13 cellular contexts compared by ENCODE assay signal in the genomic region with DNA sequence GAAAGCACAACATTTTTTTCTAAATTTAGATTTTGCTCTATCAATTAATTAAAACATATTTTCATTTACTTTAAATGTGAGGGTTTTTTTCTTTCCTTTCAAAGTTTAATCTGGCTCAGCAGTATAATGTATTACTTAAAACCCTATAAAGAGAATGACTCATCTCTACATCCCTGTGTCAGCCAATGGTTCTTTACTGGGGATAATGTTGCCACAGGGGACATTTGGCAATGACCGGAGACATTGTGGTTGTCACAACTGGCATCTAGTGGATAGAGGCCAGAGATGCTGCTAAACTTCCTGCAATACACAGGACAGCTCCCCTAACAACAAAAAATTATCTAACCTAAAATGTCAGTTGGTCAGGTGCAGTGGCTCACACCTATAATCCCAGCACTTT. TPM values are rescaled to one million over a fixed set of nuclear protein-coding genes. Genes with fewer than 3 reads are reported as not detected.
DNase-seq lines count a peak whose midpoint lies in the region; FAIRE-seq and TF ChIP-seq lines count a peak whose summit lies in the region.
"Had no signal": no experiment of that assay in that cellular context is flagged by ENCODE, and none has a peak within 500 bp of the region (broad histone marks: within the 10 kb centered on the region; RNA-seq: fewer than 3 reads in every experiment).

No MANE protein-coding gene starts in this region.

- H2BK120ac ChIP-seq in mesenchymal stem cell (ENCODE audit: low read depth, low read length): no peak overlapping the region

- H3K14ac ChIP-seq in mesenchymal stem cell (ENCODE audit: low read length in 2 of 2): no peak overlapping the region

- no peak for FAIRE-seq in frontal cortex (lab: Jason Lieb, UNC)

- TF ChIP-seq POLR2A in lower leg skin (IDR thresholded peaks at IDR 0.05): no peak

- peak; percentile 47 for DNase-seq in BE2C
- peak; percentile 6 for DNase-seq in MG63
- DNase-seq in SIG-M5 treated with dmso at 0.1 percent for 504 hours (lab: John Stamatoyannopoulos, UW; ENCODE audit: unreplicated experiment): peak; percentile 96
- peak; percentile 64 for DNase-seq in mesenchymal stem cell
- no peak for DNase-seq in lower leg skin (ENCODE audit: low spot score in 2 of 2)
- no peak for DNase-seq in mucosa of gallbladder (ENCODE audit: low spot score)
- DNase-seq in 8988T: no peak
- no peak for DNase-seq in frontal cortex (ENCODE audit: low spot score in 2 of 2)
- DNase-seq: activated T-cell treated with anti-CD3 and anti-CD28 coated beads, Interleukin-2, amount 50 U/mL, for 24 hours; caudate nucleus; upper lobe of left lung; WERI-Rb-1 had no signal

- intact Hi-C loops in lower leg skin (cut with DNase I; ENCODE audit: low total_unique reads): no loop called here

- H2BK12ac ChIP-seq in mesenchymal stem cell (ENCODE audit: low read length in 2 of 2): no peak overlapping the region

- H3K79me1 ChIP-seq in mesenchymal stem cell (replicated peaks; ENCODE audit: low read length, poor library complexity, severe bottlenecking): no peaks in the 10 kb centered on the region

- no peak overlapping the region for H2BK15ac ChIP-seq in mesenchymal stem cell (ENCODE audit: low read depth, poor library complexity, severe bottlenecking)

- H2AFZ ChIP-seq in mesenchymal stem cell (ENCODE audit: low read depth, low read length): no peak overlapping the region

- no peak overlapping the region for H2AK5ac ChIP-seq in mesenchymal stem cell (ENCODE audit: low read length, severe bottlenecking)

- TF ChIP-seq CTCF in BE2C (IDR thresholded peaks at IDR 0.05; ENCODE audit: low read depth, low read length): no peak
- TF ChIP-seq CTCF in lower leg skin (IDR thresholded peaks at IDR 0.05): no peak

- WGBS in mesenchymal stem cell: 100% methylated on average over 1 of the region's 1 CpG
- WGBS in lower leg skin, 2 donors: 17 to 53% methylated on average over 1 of the region's 1 CpG

- no peak overlapping the region for H3K4me3 ChIP-seq in BE2C (ENCODE audit: low read depth, low read length)
- no peak overlapping the region for H3K4me3 ChIP-seq in MG63
- H3K4me3 ChIP-seq in mesenchymal stem cell (ENCODE audit: insufficient read depth in 1 of 2, low read depth in 1 of 2, low read length in 2 of 2): no peak overlapping the region
- H3K4me3 ChIP-seq in lower leg skin (ENCODE audit: low read depth, poor library complexity, severe bottlenecking): no peak overlapping the region
- H3K4me3 ChIP-seq: upper lobe of left lung had no signal

- H3K36me3 ChIP-seq in BE2C (peaks cover 31% of the 10 kb centered on the region), MG63 (no peaks in the 10 kb centered on the region), mesenchymal stem cell (ENCODE audit: control insufficient read depth in 1 of 2, insufficient read depth in 2 of 2, low read depth in 1 of 2, low read length in 2 of 2) (no peaks in the 10 kb centered on the region)
- H3K36me3 ChIP-seq: upper lobe of left lung, WERI-Rb-1 had no signal

- H3K9ac ChIP-seq in mesenchymal stem cell (ENCODE audit: low read length): no peak overlapping the region

- H3K4me1 ChIP-seq in BE2C (peaks cover 69% of the 10 kb centered on the region), mesenchymal stem cell (ENCODE audit: control insufficient read depth, insufficient read depth, low read depth, low read length) (peaks cover 2% of the 10 kb centered on the region)
- H3K4me1 ChIP-seq: upper lobe of left lung had no signal

- H3K23ac ChIP-seq in mesenchymal stem cell (ENCODE audit: low read length in 2 of 2): no peak overlapping the region

- no peak overlapping the region for H4K8ac ChIP-seq in mesenchymal stem cell (ENCODE audit: low read length)

- no peak overlapping the region for H4K91ac ChIP-seq in mesenchymal stem cell (ENCODE audit: low read length)

- H3K27ac ChIP-seq in mesenchymal stem cell (ENCODE audit: low read length, poor library complexity, severe bottlenecking): no peak overlapping the region
- H3K27ac ChIP-seq: upper lobe of left lung, WERI-Rb-1 had no signal

- no peak overlapping the region for H3K4me2 ChIP-seq in mesenchymal stem cell (ENCODE audit: low read length, poor library complexity, severe bottlenecking)

- no peak overlapping the region for H2BK5ac ChIP-seq in mesenchymal stem cell (ENCODE audit: low read depth, low read length, poor library complexity, severe bottlenecking)

- H3K27me3 ChIP-seq in BE2C: no peaks in the 10 kb centered on the region
- H3K27me3 ChIP-seq in MG63: no peaks in the 10 kb centered on the region
- H3K27me3 ChIP-seq in mesenchymal stem cell (ENCODE audit: control insufficient read depth in 1 of 2, insufficient read depth in 1 of 2, low read length in 2 of 2): no peaks in the 10 kb centered on the region
- H3K27me3 ChIP-seq: upper lobe of left lung had no signal

- H3K18ac ChIP-seq in mesenchymal stem cell (ENCODE audit: low read depth in 1 of 2, low read length in 2 of 2): peak overlapping the region in 1 of 2 experiments; percentile 48

- H3K9me3 ChIP-seq in BE2C: no peaks in the 10 kb centered on the region
- H3K9me3 ChIP-seq in MG63: no peaks in the 10 kb centered on the region
- no peaks in the 10 kb centered on the region for H3K9me3 ChIP-seq in mesenchymal stem cell (ENCODE audit: control insufficient read depth, low read length)
- H3K9me3 ChIP-seq: upper lobe of left lung had no signal

- no peak overlapping the region for H3K4ac ChIP-seq in mesenchymal stem cell (ENCODE audit: low read depth in 1 of 2, low read length in 2 of 2)

RNA-seq across cellular contexts. Expression of a gene that starts 53.8 kb away (rescaled TPM):
- polyA plus RNA-seq in BE2C (2012; ENCODE audit: insufficient read depth, insufficient read length, low read depth): 18.4 TPM
- total RNA-seq in MG63 (2014; rRNA removed; shearing (Covaris generic); ENCODE audit: low replicate concordance): 0.10 and 0.46 TPM in 2 replicates
- polyA plus RNA-seq in mesenchymal stem cell (2013, experiment 1 of 2): 3.2 TPM
- 3.1 TPM for polyA plus RNA-seq in mesenchymal stem cell (2013, experiment 2 of 2)
- total RNA-seq in lower leg skin (10 to 100 TPM; 13.3 to 38.5 (median 16.1) TPM), mucosa of gallbladder (735 TPM), frontal cortex (1.6 TPM)
- polyA plus RNA-seq: IgD-negative memory B cell had no signal

Comparison
In these comparisons a context has a peak if more than half of its experiments do, and no peak if none do; other contexts are left out.
1. DNase-seq: peak in BE2C (single experiment), MG63 (single experiment), SIG-M5 treated with dmso at 0.1 percent for 504 hours (single experiment) and mesenchymal stem cell (single experiment); none in lower leg skin (0 of 2), mucosa of gallbladder (single experiment), 8988T (single experiment) and frontal cortex (0 of 2).
2. RNA of a gene that starts 53.8 kb away (total RNA-seq): 735 TPM in mucosa of gallbladder (single experiment); 13.3 to 38.5 TPM in lower leg skin, 1.6 TPM in frontal cortex (single experiment) and 0.10 to 0.46 TPM in MG63; every median in the first group is over 10 times any median in the second.